12 cellular contexts compared by ENCODE assay signal in the genomic region with DNA sequence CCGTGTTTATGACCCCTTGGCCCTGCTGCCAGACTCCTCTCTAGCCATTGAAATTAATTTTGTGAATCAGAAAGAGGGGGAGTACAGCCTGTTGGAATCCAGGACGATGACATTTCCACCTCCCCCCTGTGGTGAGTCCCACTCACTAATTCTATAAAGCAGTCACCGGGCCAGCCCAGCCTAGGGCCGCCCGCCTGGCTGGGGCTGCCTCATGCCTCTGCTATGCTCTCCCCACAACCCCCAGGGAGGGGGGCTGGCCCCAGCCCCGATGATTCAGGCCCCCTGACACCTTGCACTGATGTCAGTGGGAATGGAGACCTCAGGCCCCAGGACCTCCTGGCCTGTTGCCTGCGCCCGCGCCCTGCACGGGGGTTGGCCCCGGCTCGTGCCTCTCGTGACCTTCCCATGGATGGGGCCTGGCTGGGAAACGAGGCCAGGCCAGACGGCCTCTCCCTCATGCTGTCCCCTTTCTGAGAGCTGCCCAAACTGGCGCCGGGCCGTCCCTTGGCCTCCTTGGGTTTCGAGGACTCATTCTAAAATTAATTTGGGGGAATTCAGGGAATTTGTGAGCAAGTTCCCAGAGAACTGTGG. TPM values are rescaled to one million over a fixed set of nuclear protein-coding genes. Genes with fewer than 3 reads are reported as not detected.
DNase-seq lines count a peak whose midpoint lies in the region; ATAC-seq and TF ChIP-seq lines count a peak whose summit lies in the region.
"Had no signal": no experiment of that assay in that cellular context is flagged by ENCODE, and none has a peak within 500 bp of the region (broad histone marks: within the 10 kb centered on the region; RNA-seq: fewer than 3 reads in every experiment).

No MANE protein-coding gene starts in this region.

- H3K9me3 ChIP-seq in aorta (ENCODE audit: control insufficient read depth, low read length) (no peaks in the 10 kb centered on the region), colonic mucosa (no peaks in the 10 kb centered on the region), BE2C (no peaks in the 10 kb centered on the region; the same call in 1 of the 2 replicates)

- TF ChIP-seq CTCF in colonic mucosa (IDR thresholded peaks at IDR 0.05) (no peak), BE2C (IDR thresholded peaks at IDR 0.05; ENCODE audit: low read depth, low read length) (no peak)

- peak; percentile 90 for DNase-seq in Right ventricle myocardium inferior (ENCODE audit: missing footprints)
- DNase-seq in cardiac septum (ENCODE audit: low spot score), result no peak
- DNase-seq in mesenteric fat pad (ENCODE audit: low spot score), result peak; percentile 95
- DNase-seq in aorta, result peak; percentile 96 to 98
- no peak for DNase-seq in colonic mucosa
- no peak for DNase-seq in BE2C
- DNase-seq: activated naive CD4-positive, alpha-beta T cell; NCI-H1436; T-helper 1 cell had no signal

- H3K36me3 ChIP-seq in aorta (ENCODE audit: control insufficient read depth in 1 of 2, insufficient read depth in 2 of 2, low read length in 1 of 2) (no peaks in the 10 kb centered on the region), colonic mucosa (no peaks in the 10 kb centered on the region), BE2C (no peaks in the 10 kb centered on the region)

- no peaks in the 10 kb centered on the region for H3K4me1 ChIP-seq in aorta (ENCODE audit: control insufficient read depth in 1 of 2, insufficient read depth in 2 of 2, low read length in 2 of 2)
- H3K4me1 ChIP-seq in colonic mucosa, result no peaks in the 10 kb centered on the region
- no peaks in the 10 kb centered on the region; the same call in none of the 2 replicates for H3K4me1 ChIP-seq in BE2C

- WGBS in aorta, 2 donors, result 7 to 8% methylated on average over 19 of the region's 19 CpGs

- no peak overlapping the region for H3K9ac ChIP-seq in colonic mucosa (ENCODE audit: low read depth in 2 of 2, low read length in 2 of 2)

- intact Hi-C loops in Right ventricle myocardium inferior (cut with DNase I), result no loop called here
- intact Hi-C loops in cardiac septum (cut with DNase I), result no loop called here
- intact Hi-C loops in aorta (cut with DNase I), result loop anchor here (5.0 kb wide), 3 partner anchors 77 to 132 kb away; a partner anchor contains a TSS
- intact Hi-C loops in colonic mucosa (cut with DNase I), result loop anchor here (10.0 kb wide), 1 partner anchor 130 kb away; a partner anchor contains a TSS

- peak overlapping the region; percentile 90 to 93 for H3K27ac ChIP-seq in aorta (ENCODE audit: low read depth in 1 of 2, low read length in 2 of 2)
- H3K27ac ChIP-seq in colonic mucosa, result no peak overlapping the region
- H3K27ac ChIP-seq: 22Rv1 had no signal

- H3K27me3 ChIP-seq in aorta (ENCODE audit: control insufficient read depth in 1 of 2, insufficient read depth in 2 of 2, low read length in 1 of 2), result no peaks in the 10 kb centered on the region
- no peaks in the 10 kb centered on the region for H3K27me3 ChIP-seq in colonic mucosa
- H3K27me3 ChIP-seq in BE2C, result no peaks in the 10 kb centered on the region; the same call in 1 of the 2 replicates

- ATAC-seq in Right ventricle myocardium inferior (peak; percentile 88), esophagus mucosa (peak; percentile 26), aorta (ENCODE audit: low FRiP score) (peak; percentile 91), HG02588 (IDR thresholded peaks at IDR 0.05; ENCODE audit: unreplicated experiment) (no peak)

- H3K4me3 ChIP-seq in aorta (ENCODE audit: low read length in 2 of 2) (no peak overlapping the region), colonic mucosa (no peak overlapping the region), BE2C (ENCODE audit: low read depth, low read length) (no peak overlapping the region)

RNA-seq across cellular contexts. Expression of a gene that starts 34.0 kb away (rescaled TPM):
- not detected for total RNA-seq in Right ventricle myocardium inferior
- total RNA-seq in cardiac septum, result not detected
- not detected for total RNA-seq in esophagus mucosa
- total RNA-seq in mesenteric fat pad, result not detected
- not detected for total RNA-seq in aorta
- polyA plus RNA-seq in aorta, result not detected
- total RNA-seq in colonic mucosa, result not detected
- not detected for polyA plus RNA-seq in BE2C (2012; ENCODE audit: insufficient read depth, insufficient read length, low read depth)

RNA-seq across cellular contexts. Expression of a gene that starts 52.6 kb away (rescaled TPM):
- total RNA-seq in Right ventricle myocardium inferior (0.27 TPM), cardiac septum (0.35 TPM), esophagus mucosa (1.9 TPM), mesenteric fat pad (1.7 TPM), aorta (1 to 10 TPM; 1.3 to 7.4 TPM), colonic mucosa (1 to 10 TPM; 4.0 to 7.4 TPM)
- 1 to 10 TPM in 1 of 2 donors, not detected in 1; 5.3 TPM for polyA plus RNA-seq in aorta
- polyA plus RNA-seq in BE2C (2012; ENCODE audit: insufficient read depth, insufficient read length, low read depth), result 6.6 TPM

Comparison
In these comparisons a context has a peak if more than half of its experiments do, and no peak if none do; other contexts are left out.
1. DNase-seq: peak in Right ventricle myocardium inferior (single experiment), mesenteric fat pad (single experiment) and aorta (2 of 2); none in cardiac septum (single experiment), colonic mucosa (single experiment) and BE2C (single experiment).
2. intact Hi-C loops: an anchor here in aorta (5.0 kb wide) and colonic mucosa (10.0 kb wide); none called in Right ventricle myocardium inferior and cardiac septum.